In the genomic region with DNA sequence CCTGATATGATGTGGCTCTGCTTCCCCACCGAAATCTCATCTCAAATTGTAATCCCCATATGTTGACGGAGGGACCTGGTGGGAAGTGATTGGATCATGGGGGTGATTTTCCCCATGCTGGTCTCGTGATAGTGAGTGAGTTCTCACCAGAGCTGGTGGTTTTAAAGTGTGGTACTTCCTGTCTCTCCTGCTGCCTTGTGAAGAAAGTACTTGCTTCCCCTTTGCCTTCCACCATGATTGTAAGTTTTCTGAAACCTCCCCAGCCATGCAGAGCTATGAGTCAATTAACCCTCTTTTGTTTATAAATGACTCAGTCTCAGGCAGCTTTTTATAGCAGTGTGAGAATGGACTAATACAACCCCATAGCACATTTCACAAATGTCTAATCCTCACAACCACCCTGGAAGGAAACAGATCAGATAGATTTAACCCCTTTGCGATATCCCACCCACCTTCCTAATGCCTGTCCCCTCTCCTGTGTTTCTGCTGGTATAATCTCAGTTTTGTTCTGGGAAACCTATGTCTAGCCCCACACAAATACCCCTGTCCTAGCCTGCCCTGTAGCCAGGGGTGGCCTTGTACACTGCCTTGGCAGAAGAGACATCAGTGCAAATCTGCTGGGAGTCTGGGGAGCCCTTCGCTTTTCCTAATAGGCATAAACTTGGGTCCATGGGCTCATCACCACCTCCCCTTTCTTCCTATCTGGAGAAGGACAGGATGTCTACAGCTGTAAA, we compare ENCODE assay signal across 8 cellular contexts.
DNase-seq lines count a peak whose midpoint lies in the region; ATAC-seq lines count a peak whose summit lies in the region.

No MANE protein-coding gene starts in this region.

- peaks cover 42% of the 10 kb centered on the region for H3K27me3 Mint-ChIP-seq in T-helper 17 cell
- H3K27me3 Mint-ChIP-seq in immature natural killer cell (ENCODE audit: low read depth in 3 of 3): peaks cover 0 to 16% (median 5%) of the 10 kb centered on the region in 3 donors

- H3K9me3 ChIP-seq in T-helper 17 cell (ENCODE audit: control insufficient read depth, low read length, poor library complexity, severe bottlenecking): no peaks in the 10 kb centered on the region

- H3K4me1 Mint-ChIP-seq in T-helper 17 cell (peaks cover 5% of the 10 kb centered on the region), immature natural killer cell (peaks cover 68 to 71% of the 10 kb centered on the region in 2 donors)

- no peaks in the 10 kb centered on the region for H3K9me3 Mint-ChIP-seq in immature natural killer cell

- H3K36me3 Mint-ChIP-seq in T-helper 17 cell (ENCODE audit: low read depth): no peaks in the 10 kb centered on the region
- H3K36me3 Mint-ChIP-seq in immature natural killer cell: no peaks in the 10 kb centered on the region

- H3K27ac Mint-ChIP-seq in T-helper 17 cell (no peak overlapping the region), immature natural killer cell (peak overlapping the region; percentile 8 to 95 (median 84))

- DNase-seq in AG20443 (ENCODE audit: low spot score) (peak; percentile 45), T-helper 17 cell (no peak), immature natural killer cell (peak; percentile 39 to 65 (median 62)), NCI-H2107 (lab: John Stamatoyannopoulos, UW) (no peak), NCI-H526 (lab: John Stamatoyannopoulos, UW) (no peak), epidermal melanocyte (ENCODE audit: insufficient read length, low spot score) (no peak)

- peak; percentile 83 for ATAC-seq in GM19324 (IDR thresholded peaks at IDR 0.05; ENCODE audit: low FRiP score, unreplicated experiment)
- peak; percentile 93 for ATAC-seq in HG03175 (IDR thresholded peaks at IDR 0.05; ENCODE audit: unreplicated experiment)
- peak; percentile 35 for ATAC-seq in T-helper 17 cell

- H3K4me3 Mint-ChIP-seq in T-helper 17 cell: no peak overlapping the region
- H3K4me3 Mint-ChIP-seq in immature natural killer cell: peak overlapping the region; percentile 27 to 74 (median 66)

Comparison
In these comparisons a context has a peak if more than half of its experiments do, and no peak if none do; other contexts are left out.
1. DNase-seq: peak in AG20443 (single experiment) and immature natural killer cell (3 of 3); none in T-helper 17 cell (0 of 3), NCI-H2107 (single experiment), NCI-H526 (0 of 2) and epidermal melanocyte (single experiment).
2. ATAC-seq: peak in every context shown above with its lines; median percentile 93 in HG03175; 83 in GM19324; 35 in T-helper 17 cell.